In genomic region chr3:194772241-194773000, GRCh38 we compare ENCODE assay signal across 28 cellular contexts.
DNase-seq lines count a peak whose midpoint lies in the region; ATAC-seq and TF ChIP-seq lines count a peak whose summit lies in the region.
"Had no signal": no experiment of that assay in that cellular context is flagged by ENCODE, and none has a peak within 500 bp of the region (broad histone marks: within the 10 kb centered on the region; RNA-seq: fewer than 3 reads in every experiment).

No MANE protein-coding gene starts in this region.

- H3K4me3 ChIP-seq in right cardiac atrium (ENCODE audit: low read length) (no peak overlapping the region), endodermal cell (ENCODE audit: low read length) (no peak overlapping the region)
- H3K4me3 ChIP-seq: HAP-1, sigmoid colon had no signal

- H3K27ac ChIP-seq in right cardiac atrium (ENCODE audit: low read length) = peak overlapping the region; percentile 37
- H3K27ac ChIP-seq in endodermal cell (ENCODE audit: low read depth, low read length) = no peak overlapping the region
- H3K27ac ChIP-seq: dorsolateral prefrontal cortex had no signal

- H3K27me3 Mint-ChIP-seq in endodermal cell (ENCODE audit: insufficient read depth) = peaks cover 52% of the 10 kb centered on the region

- H3K4me1 ChIP-seq in right cardiac atrium (ENCODE audit: control insufficient read depth, insufficient read depth, low read length) (peaks cover 13% of the 10 kb centered on the region), endodermal cell (ENCODE audit: control insufficient read depth, insufficient read depth, low read length) (no peaks in the 10 kb centered on the region)

- 70% methylated on average over 13 of the region's 13 CpGs for WGBS in right cardiac atrium
- 94 to 97% methylated on average over 7 to 13 of the region's 13 CpGs for WGBS in endodermal cell (ENCODE audit: insufficient coverage in 1 of 2, insufficient read length in 1 of 2), 2 experiments

- H3K36me3 ChIP-seq in endodermal cell (ENCODE audit: control insufficient read depth, insufficient read depth, low read length) = no peaks in the 10 kb centered on the region
- H3K36me3 ChIP-seq: HAP-1, sigmoid colon had no signal

- H3K9ac ChIP-seq in endodermal cell (ENCODE audit: extremely low read depth, low read length, poor library complexity, severe bottlenecking) = no peak overlapping the region

- intact Hi-C loops in right cardiac atrium (cut with DNase I) = loop anchor here in 1 of 4 donors (10.0 kb wide), 2 partner anchors 88 to 332 kb away; partner anchors contain the start of gene FAM43A
- intact Hi-C loops in Right ventricle myocardium inferior (cut with DNase I) = loop anchor here (2.0 to 10.0 kb wide), 2 partner anchors 84 to 332 kb away; no protein-coding TSS in a partner anchor

- peaks cover 8% of the 10 kb centered on the region for H3K4me1 Mint-ChIP-seq in endodermal cell

- H3K36me3 Mint-ChIP-seq in endodermal cell (ENCODE audit: low read depth) = no peaks in the 10 kb centered on the region
- H3K36me3 Mint-ChIP-seq: activated CD8-positive, alpha-beta memory T cell treated with anti-CD3 and anti-CD28 coated beads, Interleukin-2, amount 10 ng/mL, durations not matched to agents 7 days and 5 days; brain had no signal

- TF ChIP-seq CTCF in endodermal cell (conservative IDR thresholded peaks at IDR 0.05) = no peak

- H3K27me3 ChIP-seq in right cardiac atrium (ENCODE audit: control insufficient read depth, insufficient read depth) (no peaks in the 10 kb centered on the region), endodermal cell (ENCODE audit: control insufficient read depth, insufficient read depth, low read length, poor library complexity, severe bottlenecking) (no peaks in the 10 kb centered on the region)
- H3K27me3 ChIP-seq: sigmoid colon had no signal

- H3K4me3 Mint-ChIP-seq in endodermal cell = no peak overlapping the region
- H3K4me3 Mint-ChIP-seq: activated CD8-positive, alpha-beta memory T cell treated with anti-CD3 and anti-CD28 coated beads, Interleukin-2, amount 10 ng/mL, durations not matched to agents 7 days and 5 days; activated T-cell treated with anti-CD3 and anti-CD28 coated beads, Interleukin-2, amount 50 U/mL, for 72 hours; B cell; neural crest cell; stimulated activated naive CD8-positive, alpha-beta T cell treated with anti-CD3 and anti-CD28 coated beads, Interleukin-15, amount 100 ng/mL, for 72 hours had no signal

- no peaks in the 10 kb centered on the region for H3K9me3 Mint-ChIP-seq in endodermal cell
- H3K9me3 Mint-ChIP-seq: activated T-cell treated with anti-CD3 and anti-CD28 coated beads, Interleukin-2, amount 50 U/mL, for 72 hours; stimulated activated naive CD8-positive, alpha-beta T cell treated with anti-CD3 and anti-CD28 coated beads, Interleukin-15, amount 100 ng/mL, for 72 hours had no signal

- ATAC-seq in right cardiac atrium (no peak), Right ventricle myocardium inferior (no peak), GM18858 (IDR thresholded peaks at IDR 0.05; ENCODE audit: unreplicated experiment) (no peak)
- ATAC-seq: activated CD8-positive, alpha-beta memory T cell treated with anti-CD3 and anti-CD28 coated beads, Interleukin-2, amount 10 ng/mL, durations not matched to agents 7 days and 5 days; activated T-cell treated with anti-CD3 and anti-CD28 coated beads, Interleukin-2, amount 50 U/mL, for 72 hours; HepG2; stimulated activated naive CD8-positive, alpha-beta T cell treated with anti-CD3 and anti-CD28 coated beads, Interleukin-15, amount 100 ng/mL, for 72 hours had no signal

- no peak for DNase-seq in right cardiac atrium
- DNase-seq in Right ventricle myocardium inferior (ENCODE audit: missing footprints) = no peak
- peak; percentile 26 for DNase-seq in endodermal cell
- DNase-seq in kidney tubule cell (ENCODE audit: low spot score) = peak; percentile 7
- DNase-seq in activated CD4-positive, alpha-beta T cell treated with anti-CD3 and anti-CD28 coated beads for 4 hours = no peak
- no peak for DNase-seq in NCI-H1417 treated with DMSO at 0.1 percent for 48 hours (lab: John Stamatoyannopoulos, UW)
- DNase-seq in epidermal melanocyte (ENCODE audit: insufficient read length, low spot score) = no peak
- DNase-seq: activated CD4-positive, CD25-positive, alpha-beta regulatory T cell; activated CD8-positive, alpha-beta memory T cell treated with anti-CD3 and anti-CD28 coated beads, Interleukin-2, amount 10 ng/mL, durations not matched to agents 7 days and 5 days; activated naive CD4-positive, alpha-beta T cell; activated T-cell treated with anti-CD3 and anti-CD28 coated beads, Interleukin-2, amount 50 U/mL, for 72 hours; DMS53; glutamatergic neuron; Karpas-422; NCI-H446 treated with DMSO at 0.1 percent for 48 hours; NCI-H82; RPMI8226; stimulated activated CD4-positive, alpha-beta T cell treated with anti-CD3 and anti-CD28 coated beads, Interleukin-12 subunit alpha, Interleukin-12 subunit beta, amount 100 ng/mL, for 4 hours; stimulated activated CD4-positive, alpha-beta T cell treated with anti-CD3 and anti-CD28 coated beads, Interleukin-2, amount 100 ng/mL, for 48 hours; stimulated activated naive CD8-positive, alpha-beta T cell treated with anti-CD3 and anti-CD28 coated beads, Interleukin-15, amount 100 ng/mL, for 72 hours had no signal

- no peak overlapping the region for H3K27ac Mint-ChIP-seq in endodermal cell
- H3K27ac Mint-ChIP-seq: activated CD8-positive, alpha-beta memory T cell treated with anti-CD3 and anti-CD28 coated beads, Interleukin-2, amount 10 ng/mL, durations not matched to agents 7 days and 5 days; activated T-cell treated with anti-CD3 and anti-CD28 coated beads, Interleukin-2, amount 50 U/mL, for 72 hours; B cell; stimulated activated naive CD8-positive, alpha-beta T cell treated with anti-CD3 and anti-CD28 coated beads, Interleukin-15, amount 100 ng/mL, for 72 hours had no signal

- H3K9me3 ChIP-seq in right cardiac atrium (ENCODE audit: control insufficient read depth, low read length) (no peaks in the 10 kb centered on the region), endodermal cell (ENCODE audit: control insufficient read depth, low read length) (no peaks in the 10 kb centered on the region)
- H3K9me3 ChIP-seq: HAP-1, sigmoid colon had no signal

Comparison
In these comparisons a context has a peak if more than half of its experiments do, and no peak if none do; other contexts are left out.
1. DNase-seq: peak in endodermal cell (single experiment) and kidney tubule cell (single experiment); none in right cardiac atrium (0 of 3), Right ventricle myocardium inferior (single experiment), activated CD4-positive, alpha-beta T cell treated with anti-CD3 and anti-CD28 coated beads for 4 hours (0 of 2), NCI-H1417 treated with DMSO at 0.1 percent for 48 hours (single experiment) and epidermal melanocyte (single experiment).